In genomic region chr10:109277456-109277855, GRCh38 we compare ENCODE assay signal across 17 cellular contexts.
DNase-seq lines count a peak whose midpoint lies in the region; ATAC-seq, FAIRE-seq and TF ChIP-seq lines count a peak whose summit lies in the region.
"Had no signal": no experiment of that assay in that cellular context is flagged by ENCODE, and none has a peak within 500 bp of the region (broad histone marks: within the 10 kb centered on the region; RNA-seq: fewer than 3 reads in every experiment).

No MANE protein-coding gene starts in this region.

- H3K79me2 ChIP-seq in astrocyte (ENCODE audit: insufficient read depth, low read length) (no peaks in the 10 kb centered on the region), smooth muscle cell (ENCODE audit: low read depth) (no peaks in the 10 kb centered on the region)

- no peaks in the 10 kb centered on the region for H3K79me1 ChIP-seq in mesenchymal stem cell (replicated peaks; ENCODE audit: low read length, poor library complexity, severe bottlenecking)

- H3K4me2 ChIP-seq in astrocyte (ENCODE audit: low read length), result no peak overlapping the region
- H3K4me2 ChIP-seq in mesenchymal stem cell (ENCODE audit: low read length, poor library complexity, severe bottlenecking), result no peak overlapping the region
- H3K4me2 ChIP-seq in smooth muscle cell, result no peak overlapping the region

- H2AFZ ChIP-seq in astrocyte (ENCODE audit: low read depth, low read length), result no peak overlapping the region
- no peak overlapping the region for H2AFZ ChIP-seq in mesenchymal stem cell (ENCODE audit: low read depth, low read length)
- H2AFZ ChIP-seq in smooth muscle cell (ENCODE audit: low read depth), result peak overlapping the region; percentile 36

- DNase-seq in EL (peak; percentile 48), astrocyte (ENCODE audit: low read depth) (peak; percentile 13), mesenchymal stem cell (no peak), smooth muscle cell (lab: John Stamatoyannopoulos, UW; ENCODE audit: unreplicated experiment) (no peak)
- DNase-seq in naive thymus-derived CD4-positive, alpha-beta T cell, result no peak
- DNase-seq in stimulated activated naive CD4-positive, alpha-beta T cell (lab: John Stamatoyannopoulos, UW), result no peak
- no peak for DNase-seq in activated CD4-positive, alpha-beta T cell treated with anti-CD3 and anti-CD28 coated beads, Interleukin-2, amount 50 U/mL, for 48 hours
- DNase-seq: ACHN; C1 segment of cervical spinal cord; Calu3; CD4-positive, alpha-beta T cell; DMS 273 treated with DMSO at 0.1 percent for 48 hours; GOT3; H9 had no signal

- H3F3A ChIP-seq in smooth muscle cell (ENCODE audit: low read depth), result no peaks in the 10 kb centered on the region

- H2BK120ac ChIP-seq in mesenchymal stem cell (ENCODE audit: low read depth, low read length), result no peak overlapping the region

- 83% methylated on average over 1 of the region's 1 CpG for WGBS in mesenchymal stem cell
- WGBS in smooth muscle cell (ENCODE audit: low lambda C conversion rate), result 88% methylated on average over 1 of the region's 1 CpG

- H3K9me3 ChIP-seq in astrocyte (ENCODE audit: insufficient read depth, low read depth, low read length) (no peaks in the 10 kb centered on the region), mesenchymal stem cell (ENCODE audit: control insufficient read depth, low read length) (peaks cover 3% of the 10 kb centered on the region), smooth muscle cell (replicated peaks; ENCODE audit: low read depth) (no peaks in the 10 kb centered on the region)
- no peaks in the 10 kb centered on the region for H3K9me3 ChIP-seq in naive thymus-derived CD4-positive, alpha-beta T cell (ENCODE audit: control insufficient read depth in 2 of 3, low read length in 3 of 3)

- TF ChIP-seq CTCF in astrocyte (IDR thresholded peaks at IDR 0.05; ENCODE audit: insufficient read depth, low read depth, low read length) (no peak), smooth muscle cell (IDR thresholded peaks at IDR 0.05; ENCODE audit: borderline replicate concordance, insufficient read depth, poor library complexity, severe bottlenecking) (no peak)

- H3K36me3 Mint-ChIP-seq in astrocyte (ENCODE audit: low read depth, unreplicated experiment), result no peaks in the 10 kb centered on the region
- no peaks in the 10 kb centered on the region for H3K36me3 Mint-ChIP-seq in naive thymus-derived CD4-positive, alpha-beta T cell

- H3K14ac ChIP-seq in mesenchymal stem cell (ENCODE audit: low read length in 2 of 2), result no peak overlapping the region

- H3K27ac Mint-ChIP-seq in astrocyte (ENCODE audit: unreplicated experiment), result no peak overlapping the region
- H3K27ac Mint-ChIP-seq in naive thymus-derived CD4-positive, alpha-beta T cell, result no peak overlapping the region
- H3K27ac Mint-ChIP-seq: B cell; CD4-positive, alpha-beta T cell; H9 had no signal

- H3K4me1 Mint-ChIP-seq in astrocyte (ENCODE audit: low read depth, unreplicated experiment), result peaks cover 8% of the 10 kb centered on the region
- H3K4me1 Mint-ChIP-seq in naive thymus-derived CD4-positive, alpha-beta T cell, result no peaks in the 10 kb centered on the region
- H3K4me1 Mint-ChIP-seq: B cell had no signal

- no peak overlapping the region for H3K4me3 Mint-ChIP-seq in astrocyte (ENCODE audit: unreplicated experiment)
- H3K4me3 Mint-ChIP-seq in naive thymus-derived CD4-positive, alpha-beta T cell, result no peak overlapping the region
- H3K4me3 Mint-ChIP-seq: B cell; CD4-positive, alpha-beta T cell; H9 had no signal

- H3K36me3 ChIP-seq in astrocyte (ENCODE audit: insufficient read depth, low read length) (no peaks in the 10 kb centered on the region), mesenchymal stem cell (ENCODE audit: control insufficient read depth in 1 of 2, insufficient read depth in 2 of 2, low read depth in 1 of 2, low read length in 2 of 2) (no peaks in the 10 kb centered on the region), smooth muscle cell (ENCODE audit: low read depth) (no peaks in the 10 kb centered on the region)
- H3K36me3 ChIP-seq in naive thymus-derived CD4-positive, alpha-beta T cell (ENCODE audit: control insufficient read depth in 2 of 3, insufficient read depth in 3 of 3, low read length in 3 of 3), result no peaks in the 10 kb centered on the region

- FAIRE-seq in astrocyte (lab: Jason Lieb, UNC), result no peak
- FAIRE-seq: G401.6, GM12892 had no signal

- no peak overlapping the region for H2BK5ac ChIP-seq in mesenchymal stem cell (ENCODE audit: low read depth, low read length, poor library complexity, severe bottlenecking)

- intact Hi-C loops in naive thymus-derived CD4-positive, alpha-beta T cell (cut with micrococcal nuclease), result no loop called here

- H2AK5ac ChIP-seq in mesenchymal stem cell (ENCODE audit: low read length, severe bottlenecking), result no peak overlapping the region

- no peak overlapping the region for H3K27ac ChIP-seq in astrocyte (ENCODE audit: low read depth, low read length)
- H3K27ac ChIP-seq in mesenchymal stem cell (ENCODE audit: low read length, poor library complexity, severe bottlenecking), result no peak overlapping the region
- H3K27ac ChIP-seq in smooth muscle cell (ENCODE audit: low read depth), result no peak overlapping the region
- H3K27ac ChIP-seq in naive thymus-derived CD4-positive, alpha-beta T cell (ENCODE audit: low read depth, low read length), result no peak overlapping the region

- H3K4me1 ChIP-seq in astrocyte (ENCODE audit: insufficient read depth, low read length) (no peaks in the 10 kb centered on the region), mesenchymal stem cell (ENCODE audit: control insufficient read depth, insufficient read depth, low read depth, low read length) (no peaks in the 10 kb centered on the region), smooth muscle cell (ENCODE audit: low read depth) (peaks cover 4% of the 10 kb centered on the region)
- no peaks in the 10 kb centered on the region for H3K4me1 ChIP-seq in naive thymus-derived CD4-positive, alpha-beta T cell (ENCODE audit: control insufficient read depth in 2 of 2, insufficient read depth in 2 of 2, low read length in 2 of 2)

- H4K20me1 ChIP-seq in astrocyte (ENCODE audit: insufficient read depth, low read length) (no peaks in the 10 kb centered on the region), smooth muscle cell (ENCODE audit: low read depth) (no peaks in the 10 kb centered on the region)

- no peak overlapping the region for H2BK15ac ChIP-seq in mesenchymal stem cell (ENCODE audit: low read depth, poor library complexity, severe bottlenecking)

- no peaks in the 10 kb centered on the region for H3K9me3 Mint-ChIP-seq in astrocyte (ENCODE audit: unreplicated experiment)
- H3K9me3 Mint-ChIP-seq in naive thymus-derived CD4-positive, alpha-beta T cell, result peaks cover 0 to 12% (median 1%) of the 10 kb centered on the region in 11 donors
- H3K9me3 Mint-ChIP-seq: CD4-positive, alpha-beta T cell; H9 had no signal

- peak overlapping the region in 1 of 2 experiments; percentile 78 for H2BK12ac ChIP-seq in mesenchymal stem cell (ENCODE audit: low read length in 2 of 2)

- ATAC-seq in naive thymus-derived CD4-positive, alpha-beta T cell, result no peak

- CTCF ChIA-PET in naive thymus-derived CD4-positive, alpha-beta T cell (lab: Charles Lee), result no interaction called here

- H4K91ac ChIP-seq in mesenchymal stem cell (ENCODE audit: low read length), result no peak overlapping the region

- H4K8ac ChIP-seq in mesenchymal stem cell (ENCODE audit: low read length), result no peak overlapping the region

- H3K9ac ChIP-seq in astrocyte (ENCODE audit: low read length) (no peak overlapping the region), mesenchymal stem cell (ENCODE audit: low read length) (no peak overlapping the region), smooth muscle cell (ENCODE audit: low read depth) (no peak overlapping the region)

- H3K4me3 ChIP-seq in astrocyte (ENCODE audit: insufficient read depth, low read depth, low read length) (no peak overlapping the region), mesenchymal stem cell (ENCODE audit: insufficient read depth in 1 of 2, low read depth in 1 of 2, low read length in 2 of 2) (no peak overlapping the region), smooth muscle cell (no peak overlapping the region)
- H3K4me3 ChIP-seq in naive thymus-derived CD4-positive, alpha-beta T cell (ENCODE audit: low read length), result no peak overlapping the region

- peak overlapping the region; percentile 8 to 33 for H3K18ac ChIP-seq in mesenchymal stem cell (ENCODE audit: low read depth in 1 of 2, low read length in 2 of 2)

- no peak overlapping the region for H3K23ac ChIP-seq in mesenchymal stem cell (ENCODE audit: low read length in 2 of 2)

- H3K27me3 ChIP-seq in astrocyte (ENCODE audit: insufficient read depth, low read length), result no peaks in the 10 kb centered on the region
- H3K27me3 ChIP-seq in mesenchymal stem cell (ENCODE audit: control insufficient read depth in 1 of 2, insufficient read depth in 1 of 2, low read length in 2 of 2), result no peaks in the 10 kb centered on the region
- no peaks in the 10 kb centered on the region for H3K27me3 ChIP-seq in smooth muscle cell (ENCODE audit: low read depth)
- H3K27me3 ChIP-seq in naive thymus-derived CD4-positive, alpha-beta T cell (ENCODE audit: control insufficient read depth in 2 of 2, insufficient read depth in 2 of 2, low read length in 2 of 2), result no peaks in the 10 kb centered on the region

- peak overlapping the region in 1 of 2 experiments; percentile 41 for H3K4ac ChIP-seq in mesenchymal stem cell (ENCODE audit: low read depth in 1 of 2, low read length in 2 of 2)

- no peaks in the 10 kb centered on the region for H3K27me3 Mint-ChIP-seq in astrocyte (ENCODE audit: low read depth, unreplicated experiment)
- no peaks in the 10 kb centered on the region for H3K27me3 Mint-ChIP-seq in naive thymus-derived CD4-positive, alpha-beta T cell
- H3K27me3 Mint-ChIP-seq: B cell; CD4-positive, alpha-beta T cell had no signal

- POLR2A ChIA-PET in naive thymus-derived CD4-positive, alpha-beta T cell (lab: Charles Lee), result no interaction called here

Comparison
In these comparisons a context has a peak if more than half of its experiments do, and no peak if none do; other contexts are left out.
1. DNase-seq: peak in EL (single experiment) and astrocyte (single experiment); none in mesenchymal stem cell (single experiment), smooth muscle cell (single experiment), naive thymus-derived CD4-positive, alpha-beta T cell (0 of 9), stimulated activated naive CD4-positive, alpha-beta T cell (0 of 6) and activated CD4-positive, alpha-beta T cell treated with anti-CD3 and anti-CD28 coated beads, Interleukin-2, amount 50 U/mL, for 48 hours (0 of 2).